Comparison of ENCODE assay signal across 11 cellular contexts in genomic region chr13:46656786-46657185, GRCh38.
A peak's percentile ranks its signal among the peaks of the same experiment; 100 is the strongest.
DNase-seq lines count a peak whose midpoint lies in the region; ATAC-seq and TF ChIP-seq lines count a peak whose summit lies in the region.
"Had no signal": no experiment of that assay in that cellular context is flagged by ENCODE, and none has a peak within 500 bp of the region (broad histone marks: within the 10 kb centered on the region; RNA-seq: fewer than 3 reads in every experiment).

No MANE protein-coding gene starts in this region.

- peaks cover 5 to 11% of the 10 kb centered on the region in 2 donors for H3K4me1 ChIP-seq in breast epithelium

- ATAC-seq in GM19351 (IDR thresholded peaks at IDR 0.05; ENCODE audit: unreplicated experiment) (peak; percentile 95), HG03060 (IDR thresholded peaks at IDR 0.05; ENCODE audit: low read depth, unreplicated experiment) (peak; percentile 72)
- ATAC-seq: upper lobe of right lung had no signal

- H3K27ac ChIP-seq in breast epithelium, result peak overlapping the region; percentile 72 to 85
- H3K27ac ChIP-seq: upper lobe of right lung had no signal

- intact Hi-C loops in breast epithelium (cut with DNase I; ENCODE audit: low total_unique reads), result no loop called here

- H3K36me3 ChIP-seq in GM06990 (ENCODE audit: control insufficient read depth, insufficient read depth, low read length) (no peaks in the 10 kb centered on the region; the same call in 1 of the 2 replicates), breast epithelium (no peaks in the 10 kb centered on the region)

- TF ChIP-seq POLR2A in breast epithelium (IDR thresholded peaks at IDR 0.05), result no peak

- no peaks in the 10 kb centered on the region for H3K9me3 ChIP-seq in breast epithelium
- H3K9me3 ChIP-seq: upper lobe of right lung had no signal

- no peak overlapping the region for H3K4me3 ChIP-seq in GM06990 (replicated peaks; ENCODE audit: low read depth, low read length)
- no peak overlapping the region for H3K4me3 ChIP-seq in breast epithelium
- H3K4me3 ChIP-seq: upper lobe of right lung had no signal

- DNase-seq in GM06990 (ENCODE audit: extremely low read depth, insufficient read length) (peak; percentile 41), breast epithelium (ENCODE audit: low spot score in 2 of 2) (no peak), NCI-H2029 (lab: John Stamatoyannopoulos, UW) (no peak), NCI-H1436 (lab: John Stamatoyannopoulos, UW) (no peak), LoVo (ENCODE audit: low spot score) (no peak)
- DNase-seq in effector CD4-positive, alpha-beta T cell, result no peak
- DNase-seq: DND-41, SHP77 treated with DMSO at 0.1 percent for 48 hours, upper lobe of right lung had no signal

- no peaks in the 10 kb centered on the region for H3K27me3 ChIP-seq in GM06990 (replicated peaks; ENCODE audit: control insufficient read depth, insufficient read depth, low read length)
- no peaks in the 10 kb centered on the region for H3K27me3 ChIP-seq in breast epithelium
- H3K27me3 ChIP-seq: upper lobe of right lung had no signal

- no peak for TF ChIP-seq CTCF in GM06990 (IDR thresholded peaks at IDR 0.05; ENCODE audit: insufficient read depth, low read length, poor library complexity, severe bottlenecking)
- TF ChIP-seq CTCF in breast epithelium (IDR thresholded peaks at IDR 0.05), result no peak
